9 cellular contexts compared by ENCODE assay signal in genomic region chr10:75377869-75378268, GRCh38. TPM values are rescaled to one million over a fixed set of nuclear protein-coding genes. Genes with fewer than 3 reads are reported as not detected.
"Had no signal": no experiment of that assay in that cellular context is flagged by ENCODE, and none has a peak within 500 bp of the region (broad histone marks: within the 10 kb centered on the region; RNA-seq: fewer than 3 reads in every experiment).

No MANE protein-coding gene starts in this region.

- H3K27ac ChIP-seq: GM23248, HL-60, KMS-11 had no signal

- DNase-seq: GM23248, GOT3, H7, IMR-90, KBM-7 had no signal

- ATAC-seq: HCT116 had no signal

- H3K4me2 ChIP-seq: KMS-11 had no signal

- H3K9ac ChIP-seq: GM23248, KMS-11 had no signal

- H3K4me3 ChIP-seq: GM23248, HAP-1 had no signal

- H3K9me3 ChIP-seq: HAP-1 had no signal

- H3K36me3 ChIP-seq: HAP-1 had no signal

- H2AFZ ChIP-seq: GM23248 had no signal

RNA-seq across cellular contexts. Expression of gene LRMDA, which starts 53.6 kb away (rescaled TPM):
- total RNA-seq: GM23248, H7, IMR-90 had no signal
